8 cellular contexts compared by ENCODE assay signal in the genomic region with DNA sequence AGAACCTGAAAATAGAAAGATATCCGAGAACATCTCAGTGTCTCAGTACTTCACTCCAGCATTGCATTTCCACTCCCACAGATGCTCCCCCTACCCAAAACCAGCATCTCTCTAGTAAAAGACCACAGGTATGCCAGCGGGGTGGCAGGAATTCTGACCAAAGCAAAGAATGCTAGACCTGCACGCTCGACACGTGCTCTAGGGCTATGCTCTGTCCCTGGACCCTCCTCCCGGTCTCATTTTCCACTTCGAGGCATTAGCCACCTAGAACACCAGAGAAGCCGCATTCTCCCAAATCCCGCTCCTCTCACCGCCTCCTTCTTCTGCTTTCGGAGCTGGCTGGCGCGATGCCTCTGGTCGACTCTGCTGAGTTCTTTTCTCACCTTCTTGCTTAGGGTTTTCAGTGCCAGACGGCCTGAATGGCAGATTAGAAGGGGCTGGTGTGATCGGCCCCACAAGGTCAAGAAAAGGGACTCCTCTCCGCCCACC. TPM values are rescaled to one million over a fixed set of nuclear protein-coding genes. Genes with fewer than 3 reads are reported as not detected.
DNase-seq lines count a peak whose midpoint lies in the region; ATAC-seq and TF ChIP-seq lines count a peak whose summit lies in the region.

No MANE protein-coding gene starts in this region.

- peak overlapping the region in 7 of 8 donors; percentile 73 to 87 (median 86) for H3K27ac ChIP-seq in spleen

- H3K27me3 Mint-ChIP-seq in activated naive CD4-positive, alpha-beta T cell treated with anti-CD3 and anti-CD28 coated beads, Interleukin-2, amount 50 U/mL, for 24 hours, result no peaks in the 10 kb centered on the region
- no peaks in the 10 kb centered on the region for H3K27me3 Mint-ChIP-seq in activated T-helper 17 cell treated with anti-CD3 and anti-CD28 coated beads, Interleukin-2, amount 50 U/mL, for 72 hours

- H3K4me3 ChIP-seq in iPS-11a (ENCODE audit: low read depth, low read length) (peak overlapping the region; percentile 99), spleen (peak overlapping the region; percentile 91 to 99 (median 98))

- H3K36me3 ChIP-seq in spleen, result peaks cover 0 to 46% (median 42%) of the 10 kb centered on the region in 6 donors

- peak overlapping the region; percentile 99 for H3K27ac Mint-ChIP-seq in activated naive CD4-positive, alpha-beta T cell treated with anti-CD3 and anti-CD28 coated beads, Interleukin-2, amount 50 U/mL, for 24 hours
- peak overlapping the region; percentile 98 for H3K27ac Mint-ChIP-seq in activated T-helper 17 cell treated with anti-CD3 and anti-CD28 coated beads, Interleukin-2, amount 50 U/mL, for 72 hours

- no peaks in the 10 kb centered on the region for H3K27me3 ChIP-seq in spleen (replicated peaks in 1 of 7)

- no peak overlapping the region for H3K4me3 Mint-ChIP-seq in activated naive CD4-positive, alpha-beta T cell treated with anti-CD3 and anti-CD28 coated beads, Interleukin-2, amount 50 U/mL, for 24 hours
- no peak overlapping the region for H3K4me3 Mint-ChIP-seq in activated T-helper 17 cell treated with anti-CD3 and anti-CD28 coated beads, Interleukin-2, amount 50 U/mL, for 72 hours

- H3K4me1 Mint-ChIP-seq in activated naive CD4-positive, alpha-beta T cell treated with anti-CD3 and anti-CD28 coated beads, Interleukin-2, amount 50 U/mL, for 24 hours, result peaks cover 14% of the 10 kb centered on the region
- H3K4me1 Mint-ChIP-seq in activated T-helper 17 cell treated with anti-CD3 and anti-CD28 coated beads, Interleukin-2, amount 50 U/mL, for 72 hours, result peaks cover 4% of the 10 kb centered on the region

- no peak for TF ChIP-seq CTCF in spleen (IDR thresholded peaks at IDR 0.05 in 8 of 11, conservative IDR thresholded peaks at IDR 0.05 in 3 of 11)

- intact Hi-C loops in spleen (cut with DNase I; ENCODE audit: low total_unique reads), result no loop called here

- no peaks in the 10 kb centered on the region for H3K9me3 Mint-ChIP-seq in activated naive CD4-positive, alpha-beta T cell treated with anti-CD3 and anti-CD28 coated beads, Interleukin-2, amount 50 U/mL, for 24 hours
- H3K9me3 Mint-ChIP-seq in activated T-helper 17 cell treated with anti-CD3 and anti-CD28 coated beads, Interleukin-2, amount 50 U/mL, for 72 hours, result no peaks in the 10 kb centered on the region

- WGBS in spleen, 5 donors, result 3 to 5% (median 4%) methylated on average over 17 of the region's 17 CpGs

- no peak for ATAC-seq in activated T-helper 17 cell treated with anti-CD3 and anti-CD28 coated beads, Interleukin-2, amount 50 U/mL, for 72 hours (replicated peaks)
- ATAC-seq in HG02938 (IDR thresholded peaks at IDR 0.05; ENCODE audit: unreplicated experiment), result no peak

- TF ChIP-seq POLR2A in spleen (IDR thresholded peaks at IDR 0.05) (no peak), erythroblast (IDR thresholded peaks at IDR 0.05; ENCODE audit: low read length) (no peak)

- no peaks in the 10 kb centered on the region for H3K9me3 ChIP-seq in spleen

- H3K4me1 ChIP-seq in spleen, result peaks cover 9 to 41% (median 29%) of the 10 kb centered on the region in 6 donors

- DNase-seq in activated naive CD4-positive, alpha-beta T cell treated with Interleukin-2 at 50 U/mL for 16 hours, result no peak
- DNase-seq in spleen (peak; percentile 72), erythroblast (lab: John Stamatoyannopoulos, UW) (no peak), HPDE6-E6E7 (ENCODE audit: extremely low spot score) (no peak)

- peaks cover 14% of the 10 kb centered on the region for H3K36me3 Mint-ChIP-seq in activated naive CD4-positive, alpha-beta T cell treated with anti-CD3 and anti-CD28 coated beads, Interleukin-2, amount 50 U/mL, for 24 hours
- H3K36me3 Mint-ChIP-seq in activated T-helper 17 cell treated with anti-CD3 and anti-CD28 coated beads, Interleukin-2, amount 50 U/mL, for 72 hours (ENCODE audit: low read depth), result no peaks in the 10 kb centered on the region

RNA-seq across cellular contexts. Expression of gene TSR1, which starts 0.5 kb away (rescaled TPM):
- 10 to 100 TPM; 48.8 to 77.1 TPM for total RNA-seq in activated T-helper 17 cell treated with anti-CD3 and anti-CD28 coated beads, Interleukin-2, amount 50 U/mL, for 72 hours
- 10 to 100 TPM; 17.7 to 30.4 (median 26.1) TPM for total RNA-seq in spleen
- 10 to 100 TPM in 1 of 3 donors, 1 to 10 TPM in 2; 8.2 to 12.7 (median 9.2) TPM for polyA plus RNA-seq in spleen

RNA-seq across cellular contexts. Expression of gene SGSM2, which starts 1.5 kb away (rescaled TPM):
- total RNA-seq in activated T-helper 17 cell treated with anti-CD3 and anti-CD28 coated beads, Interleukin-2, amount 50 U/mL, for 72 hours, result 10 to 100 TPM; 35.2 to 43.4 TPM
- total RNA-seq in spleen, result 10 to 100 TPM; 53.6 to 90.4 (median 68.8) TPM
- 10 to 100 TPM; 30.7 to 83.8 (median 70.8) TPM for polyA plus RNA-seq in spleen

RNA-seq across cellular contexts. Expression of gene SRR, which starts 32.0 kb away (rescaled TPM):
- total RNA-seq in activated T-helper 17 cell treated with anti-CD3 and anti-CD28 coated beads, Interleukin-2, amount 50 U/mL, for 72 hours, result 10 to 100 TPM; 11.8 to 19.1 TPM
- total RNA-seq in spleen, result 10 to 100 TPM in 2 of 7 donors, 1 to 10 TPM in 5; 4.0 to 16.2 (median 8.3) TPM
- polyA plus RNA-seq in spleen, result 1 to 10 TPM; 3.5 to 5.7 (median 4.5) TPM

RNA-seq across cellular contexts. Expression of gene SMG6, which starts 32.2 kb away (rescaled TPM):
- total RNA-seq in activated T-helper 17 cell treated with anti-CD3 and anti-CD28 coated beads, Interleukin-2, amount 50 U/mL, for 72 hours, result 10 to 100 TPM; 39.0 to 52.8 TPM
- total RNA-seq in spleen, result 10 to 100 TPM; 20.1 to 44.2 (median 34.1) TPM
- polyA plus RNA-seq in spleen, result 10 to 100 TPM in 2 of 3 donors, 1 to 10 TPM in 1; 9.7 to 14.3 (median 12.1) TPM
